ENCODE assay signal across 1 cellular context in genomic region chr15:82046668-82047492, GRCh38.
TF ChIP-seq lines count a peak whose summit lies in the region.

No MANE protein-coding gene starts in this region.

TF ChIP-seq in HepG2, 621 proteins besides CTCF, POLR2A, EP300 and RAD21 (continued from another document and continues in another):
- TF ChIP-seq, protein P1, sequence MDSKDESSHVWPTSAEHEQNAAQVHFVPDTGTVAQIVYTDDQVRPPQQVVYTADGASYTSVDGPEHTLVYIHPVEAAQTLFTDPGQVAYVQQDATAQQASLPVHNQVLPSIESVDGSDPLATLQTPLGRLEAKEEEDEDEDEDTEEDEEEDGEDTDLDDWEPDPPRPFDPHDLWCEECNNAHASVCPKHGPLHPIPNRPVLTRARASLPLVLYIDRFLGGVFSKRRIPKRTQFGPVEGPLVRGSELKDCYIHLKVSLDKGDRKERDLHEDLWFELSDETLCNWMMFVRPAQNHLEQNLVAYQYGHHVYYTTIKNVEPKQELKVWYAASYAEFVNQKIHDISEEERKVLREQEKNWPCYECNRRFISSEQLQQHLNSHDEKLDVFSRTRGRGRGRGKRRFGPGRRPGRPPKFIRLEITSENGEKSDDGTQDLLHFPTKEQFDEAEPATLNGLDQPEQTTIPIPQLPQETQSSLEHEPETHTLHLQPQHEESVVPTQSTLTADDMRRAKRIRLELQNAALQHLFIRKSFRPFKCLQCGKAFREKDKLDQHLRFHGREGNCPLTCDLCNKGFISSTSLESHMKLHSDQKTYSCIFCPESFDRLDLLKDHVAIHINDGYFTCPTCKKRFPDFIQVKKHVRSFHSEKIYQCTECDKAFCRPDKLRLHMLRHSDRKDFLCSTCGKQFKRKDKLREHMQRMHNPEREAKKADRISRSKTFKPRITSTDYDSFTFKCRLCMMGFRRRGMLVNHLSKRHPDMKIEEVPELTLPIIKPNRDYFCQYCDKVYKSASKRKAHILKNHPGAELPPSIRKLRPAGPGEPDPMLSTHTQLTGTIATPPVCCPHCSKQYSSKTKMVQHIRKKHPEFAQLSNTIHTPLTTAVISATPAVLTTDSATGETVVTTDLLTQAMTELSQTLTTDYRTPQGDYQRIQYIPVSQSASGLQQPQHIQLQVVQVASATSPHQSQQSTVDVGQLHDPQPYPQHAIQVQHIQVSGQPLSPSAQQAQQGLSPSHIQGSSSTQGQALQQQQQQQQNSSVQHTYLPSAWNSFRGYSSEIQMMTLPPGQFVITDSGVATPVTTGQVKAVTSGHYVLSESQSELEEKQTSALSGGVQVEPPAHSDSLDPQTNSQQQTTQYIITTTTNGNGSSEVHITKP (CRISPR knock-in tag; IDR thresholded peaks at IDR 0.05; ENCODE audit: low read depth) = no peak
- TF ChIP-seq THRA (CRISPR knock-in tag; IDR thresholded peaks at IDR 0.05; ENCODE audit: borderline replicate concordance) = no peak
- no peak for TF ChIP-seq MAF1 (CRISPR knock-in tag; IDR thresholded peaks at IDR 0.05; ENCODE audit: borderline replicate concordance)
- peak; percentile 71; the same call in 1 of the 2 replicates for TF ChIP-seq HOXA5 (CRISPR knock-in tag; IDR thresholded peaks at IDR 0.05)
- TF ChIP-seq BRD4 (CRISPR knock-in tag; IDR thresholded peaks at IDR 0.05) = no peak
- TF ChIP-seq ZNF230 (CRISPR knock-in tag; IDR thresholded peaks at IDR 0.05) = no peak
- peak; percentile 69; the same call in 1 of the 2 replicates for TF ChIP-seq PATZ1 (CRISPR knock-in tag; IDR thresholded peaks at IDR 0.05)
- TF ChIP-seq ZNF501 (CRISPR knock-in tag; IDR thresholded peaks at IDR 0.05) = peak; percentile 17; the same call in 1 of the 2 replicates
- no peak for TF ChIP-seq ZNF839 (CRISPR knock-in tag; IDR thresholded peaks at IDR 0.05; ENCODE audit: borderline replicate concordance)
- TF ChIP-seq AGO2 (optimal IDR thresholded peaks at IDR 0.05; ENCODE audit: low read depth, low read length) = peak; percentile 48
- no peak for TF ChIP-seq CCDC6 (CRISPR knock-in tag; IDR thresholded peaks at IDR 0.05)
- TF ChIP-seq NR2F2 (IDR thresholded peaks at IDR 0.05; ENCODE audit: borderline replicate concordance, low read depth) = no peak
- TF ChIP-seq BRCA1 (CRISPR knock-in tag; IDR thresholded peaks at IDR 0.05) = no peak
- 0 out of 2 replicates have a peak, but pooled peaks have one; percentile 10 for TF ChIP-seq HOXA3 (CRISPR knock-in tag; IDR thresholded peaks at IDR 0.05)
- no peak for TF ChIP-seq ZBTB3 (CRISPR knock-in tag; IDR thresholded peaks at IDR 0.05; ENCODE audit: borderline replicate concordance, low read depth)
- no peak for TF ChIP-seq SP5 (CRISPR knock-in tag; IDR thresholded peaks at IDR 0.05; ENCODE audit: borderline replicate concordance, low read depth)
- TF ChIP-seq DPF2 (CRISPR knock-in tag; IDR thresholded peaks at IDR 0.05; ENCODE audit: borderline replicate concordance, low read depth) = no peak
- no peak for TF ChIP-seq ETV5 (CRISPR knock-in tag; IDR thresholded peaks at IDR 0.05; ENCODE audit: borderline replicate concordance)
- no peak for TF ChIP-seq ZSCAN30 (CRISPR knock-in tag; IDR thresholded peaks at IDR 0.05)
- TF ChIP-seq FOSL1 (CRISPR knock-in tag; IDR thresholded peaks at IDR 0.05; ENCODE audit: borderline replicate concordance) = no peak
- peak; percentile 74 for TF ChIP-seq RBFOX2 (IDR thresholded peaks at IDR 0.05; ENCODE audit: low read depth, low read length)
- TF ChIP-seq FIP1L1 (IDR thresholded peaks at IDR 0.05; ENCODE audit: borderline replicate concordance, insufficient read depth, low read depth, low read length) = no peak
- no peak for TF ChIP-seq ZNF225 (CRISPR knock-in tag; IDR thresholded peaks at IDR 0.05)
- no peak for TF ChIP-seq IRF2 (CRISPR knock-in tag; IDR thresholded peaks at IDR 0.05)
- no peak for TF ChIP-seq ZNF639 (CRISPR knock-in tag; conservative IDR thresholded peaks at IDR 0.05)
- no peak for TF ChIP-seq NAIF1 (CRISPR knock-in tag; IDR thresholded peaks at IDR 0.05; ENCODE audit: borderline replicate concordance)
- TF ChIP-seq ZNF589 (CRISPR knock-in tag; conservative IDR thresholded peaks at IDR 0.05) = no peak
- no peak for TF ChIP-seq ZNF496 (CRISPR knock-in tag; IDR thresholded peaks at IDR 0.05; ENCODE audit: insufficient replicate concordance)
- no peak for TF ChIP-seq ZNF160 (CRISPR knock-in tag; IDR thresholded peaks at IDR 0.05)
- TF ChIP-seq ZNF740 (CRISPR knock-in tag; IDR thresholded peaks at IDR 0.05) = 0 out of 2 replicates have a peak, but pooled peaks have one; percentile 23
- peak; percentile 12; the same call in 1 of the 2 replicates for TF ChIP-seq ZBTB33 (CRISPR knock-in tag; IDR thresholded peaks at IDR 0.05)
- TF ChIP-seq, protein P2, sequence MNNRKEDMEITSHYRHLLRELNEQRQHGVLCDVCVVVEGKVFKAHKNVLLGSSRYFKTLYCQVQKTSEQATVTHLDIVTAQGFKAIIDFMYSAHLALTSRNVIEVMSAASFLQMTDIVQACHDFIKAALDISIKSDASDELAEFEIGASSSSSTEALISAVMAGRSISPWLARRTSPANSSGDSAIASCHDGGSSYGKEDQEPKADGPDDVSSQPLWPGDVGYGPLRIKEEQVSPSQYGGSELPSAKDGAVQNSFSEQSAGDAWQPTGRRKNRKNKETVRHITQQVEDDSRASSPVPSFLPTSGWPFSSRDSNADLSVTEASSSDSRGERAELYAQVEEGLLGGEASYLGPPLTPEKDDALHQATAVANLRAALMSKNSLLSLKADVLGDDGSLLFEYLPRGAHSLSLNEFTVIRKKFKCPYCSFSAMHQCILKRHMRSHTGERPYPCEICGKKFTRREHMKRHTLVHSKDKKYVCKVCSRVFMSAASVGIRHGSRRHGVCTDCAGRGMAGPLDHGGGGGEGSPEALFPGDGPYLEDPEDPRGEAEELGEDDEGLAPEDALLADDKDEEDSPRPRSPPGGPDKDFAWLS (CRISPR knock-in tag; IDR thresholded peaks at IDR 0.05; ENCODE audit: borderline replicate concordance) = no peak
- TF ChIP-seq ZNF709 (CRISPR knock-in tag; IDR thresholded peaks at IDR 0.05) = no peak
- no peak for TF ChIP-seq RCOR2 (CRISPR knock-in tag; IDR thresholded peaks at IDR 0.05)
- TF ChIP-seq KDM5B (CRISPR knock-in tag; IDR thresholded peaks at IDR 0.05; ENCODE audit: borderline replicate concordance) = peak; percentile 21; the same call in 1 of the 2 replicates
- no peak for TF ChIP-seq HDAC1 (CRISPR knock-in tag; IDR thresholded peaks at IDR 0.05)
- no peak for TF ChIP-seq CHD2 (IDR thresholded peaks at IDR 0.05; ENCODE audit: low read depth, low read length)
- no peak for TF ChIP-seq ATF7 (IDR thresholded peaks at IDR 0.05)
- TF ChIP-seq ATF7 (CRISPR knock-in tag; IDR thresholded peaks at IDR 0.05) = no peak
- TF ChIP-seq SOX6 (IDR thresholded peaks at IDR 0.05) = no peak
- TF ChIP-seq SOX6 (CRISPR knock-in tag; IDR thresholded peaks at IDR 0.05) = no peak
- no peak for TF ChIP-seq ZNF563 (CRISPR knock-in tag; IDR thresholded peaks at IDR 0.05)
- 0 out of 2 replicates have a peak, but pooled peaks have one; percentile 4 for TF ChIP-seq BHLHE40 (IDR thresholded peaks at IDR 0.05; ENCODE audit: low read length)
- TF ChIP-seq ATM (IDR thresholded peaks at IDR 0.05; ENCODE audit: borderline replicate concordance) = no peak
- no peak for TF ChIP-seq ZNF691 (CRISPR knock-in tag; IDR thresholded peaks at IDR 0.05; ENCODE audit: borderline replicate concordance, low read depth)
- no peak for TF ChIP-seq HOXA9 (CRISPR knock-in tag; IDR thresholded peaks at IDR 0.05; ENCODE audit: borderline replicate concordance)
- TF ChIP-seq JUNB (CRISPR knock-in tag; IDR thresholded peaks at IDR 0.05; ENCODE audit: borderline replicate concordance) = no peak
- TF ChIP-seq FLYWCH1 (CRISPR knock-in tag; IDR thresholded peaks at IDR 0.05) = no peak
- TF ChIP-seq ZSCAN9 (CRISPR knock-in tag; IDR thresholded peaks at IDR 0.05; ENCODE audit: borderline replicate concordance) = no peak
- TF ChIP-seq ZNF326 (CRISPR knock-in tag; IDR thresholded peaks at IDR 0.05; ENCODE audit: borderline replicate concordance) = no peak
- peak; percentile 48; the same call in 1 of the 3 replicates for TF ChIP-seq MXI1 (IDR thresholded peaks at IDR 0.05; ENCODE audit: borderline replicate concordance, low read depth, low read length)
- no peak for TF ChIP-seq PCBP2 (optimal IDR thresholded peaks at IDR 0.05; ENCODE audit: low read depth, low read length, poor library complexity, severe bottlenecking)
- TF ChIP-seq, protein P3, sequence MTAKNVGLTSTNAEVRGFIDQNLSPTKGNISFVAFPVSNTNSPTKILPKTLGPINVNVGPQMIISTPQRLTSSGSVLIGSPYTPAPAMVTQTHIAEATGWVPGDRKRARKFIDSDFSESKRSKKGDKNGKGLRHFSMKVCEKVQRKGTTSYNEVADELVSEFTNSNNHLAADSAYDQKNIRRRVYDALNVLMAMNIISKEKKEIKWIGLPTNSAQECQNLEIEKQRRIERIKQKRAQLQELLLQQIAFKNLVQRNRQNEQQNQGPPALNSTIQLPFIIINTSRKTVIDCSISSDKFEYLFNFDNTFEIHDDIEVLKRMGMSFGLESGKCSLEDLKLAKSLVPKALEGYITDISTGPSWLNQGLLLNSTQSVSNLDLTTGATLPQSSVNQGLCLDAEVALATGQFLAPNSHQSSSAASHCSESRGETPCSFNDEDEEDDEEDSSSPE (CRISPR knock-in tag; IDR thresholded peaks at IDR 0.05) = 0 out of 2 replicates have a peak, but pooled peaks have one; percentile 4
- TF ChIP-seq ZNF790 (CRISPR knock-in tag; IDR thresholded peaks at IDR 0.05; ENCODE audit: borderline replicate concordance) = no peak
- no peak for TF ChIP-seq ZNF543 (CRISPR knock-in tag; IDR thresholded peaks at IDR 0.05)
- TF ChIP-seq, protein P4, sequence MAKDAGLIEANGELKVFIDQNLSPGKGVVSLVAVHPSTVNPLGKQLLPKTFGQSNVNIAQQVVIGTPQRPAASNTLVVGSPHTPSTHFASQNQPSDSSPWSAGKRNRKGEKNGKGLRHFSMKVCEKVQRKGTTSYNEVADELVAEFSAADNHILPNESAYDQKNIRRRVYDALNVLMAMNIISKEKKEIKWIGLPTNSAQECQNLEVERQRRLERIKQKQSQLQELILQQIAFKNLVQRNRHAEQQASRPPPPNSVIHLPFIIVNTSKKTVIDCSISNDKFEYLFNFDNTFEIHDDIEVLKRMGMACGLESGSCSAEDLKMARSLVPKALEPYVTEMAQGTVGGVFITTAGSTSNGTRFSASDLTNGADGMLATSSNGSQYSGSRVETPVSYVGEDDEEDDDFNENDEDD (CRISPR knock-in tag; IDR thresholded peaks at IDR 0.05; ENCODE audit: borderline replicate concordance) = no peak
- no peak for TF ChIP-seq ZFP82 (CRISPR knock-in tag; IDR thresholded peaks at IDR 0.05; ENCODE audit: borderline replicate concordance)
- no peak for TF ChIP-seq ZNF761 (CRISPR knock-in tag; conservative IDR thresholded peaks at IDR 0.05)
